ENCODE assay signal across 1 cellular context in genomic region chr7:36075561-36075960, GRCh38.
TF ChIP-seq lines count a peak whose summit lies in the region.

No MANE protein-coding gene starts in this region.

TF ChIP-seq in GM23338, 12 proteins besides CTCF, POLR2A, EP300 and RAD21 (continued from another document):
- TF ChIP-seq ZNF114 (CRISPR knock-in tag; IDR thresholded peaks at IDR 0.05) (no peak), REST (IDR thresholded peaks at IDR 0.05; ENCODE audit: unreplicated experiment) (no peak), CREB1 (CRISPR knock-in tag; IDR thresholded peaks at IDR 0.05; ENCODE audit: low read depth) (no peak), NANOG (IDR thresholded peaks at IDR 0.05; ENCODE audit: borderline replicate concordance) (no peak), EZH2 (IDR thresholded peaks at IDR 0.05; ENCODE audit: low read depth, unreplicated experiment) (no peak), STAT1 (IDR thresholded peaks at IDR 0.05; ENCODE audit: unreplicated experiment) (no peak)
TF ChIP-seq in GM23338: peak in this region for 0.
